In the genomic region with DNA sequence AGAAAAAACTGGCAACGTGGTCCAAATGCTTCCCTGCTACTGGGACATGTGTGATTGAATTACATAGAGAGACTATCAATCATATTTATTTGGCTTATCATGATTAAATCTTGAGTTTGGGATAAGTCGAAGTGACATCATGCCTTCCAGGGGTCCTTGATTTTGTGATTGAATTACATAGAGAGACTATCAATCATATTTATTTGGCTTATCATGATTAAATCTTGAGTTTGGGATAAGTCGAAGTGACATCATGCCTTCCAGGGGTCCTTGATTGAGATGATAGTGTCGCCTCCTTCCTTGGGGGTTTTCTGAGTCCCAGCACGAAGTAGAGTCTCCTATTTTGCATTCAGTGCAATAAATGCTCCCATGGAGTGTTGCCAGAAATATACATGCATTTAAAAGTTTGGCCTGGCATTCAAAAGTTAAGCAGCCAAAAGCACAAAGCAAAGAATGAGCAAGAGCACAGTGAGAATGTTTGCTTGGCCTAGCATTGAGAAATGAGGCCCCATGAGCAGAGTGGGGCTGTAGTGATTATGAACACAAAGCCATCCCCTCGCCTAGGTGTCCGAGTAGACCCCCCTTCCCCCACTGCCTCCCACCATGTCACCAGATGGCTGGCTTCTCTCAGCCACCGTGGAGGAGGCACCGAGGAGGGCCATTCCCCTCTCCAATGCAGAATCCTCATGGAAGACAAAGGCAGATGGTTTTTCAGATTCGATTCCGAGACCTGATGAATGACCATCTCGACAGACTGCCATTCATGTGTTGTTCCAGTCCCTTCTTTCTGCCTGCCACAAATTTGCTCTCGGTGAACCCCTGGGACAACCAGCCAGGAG, we compare ENCODE assay signal across 15 cellular contexts.
"Had no signal": no experiment of that assay in that cellular context is flagged by ENCODE, and none has a peak within 500 bp of the region (broad histone marks: within the 10 kb centered on the region; RNA-seq: fewer than 3 reads in every experiment).

No MANE protein-coding gene starts in this region.

- H3K4me1 ChIP-seq: gastrocnemius medialis, thyroid gland, uterus had no signal

- ATAC-seq: stimulated activated memory B cell treated with anti-CD40 and anti-IgM and Interleukin-4, amounts not matched to agents 10 μg/mL and 1 μg/mL and 100 μg/mL, for 72 hours had no signal

- H3K27me3 ChIP-seq: gastrocnemius medialis, neutrophil, thyroid gland, uterus had no signal

- H3K9me3 ChIP-seq: gastrocnemius medialis, thyroid gland, uterus had no signal

- H3K27ac ChIP-seq: coronary artery, gastrocnemius medialis, neutrophil, thyroid gland, uterus had no signal

- H3K4me3 ChIP-seq: coronary artery, gastrocnemius medialis, thyroid gland, uterus had no signal

- H3K36me3 ChIP-seq: gastrocnemius medialis, neutrophil, thyroid gland, uterus had no signal

- DNase-seq: activated CD4-positive, alpha-beta T cell treated with anti-CD3 and anti-CD28 coated beads, Interleukin-2, amount 10 ng/mL, durations not matched to agents 7 days and 5 days; activated CD8-positive, alpha-beta memory T cell treated with anti-CD3 and anti-CD28 coated beads, Interleukin-2, amount 50 U/mL, for 48 hours; activated gamma-delta T cell treated with Interleukin-2 at 50 U/mL for 16 hours; activated naive CD8-positive, alpha-beta T cell treated with anti-CD3 and anti-CD28 coated beads, Interleukin-2, amount 10 ng/mL, durations not matched to agents 7 days and 5 days; effector CD4-positive, alpha-beta T cell; naive B cell; posterior cingulate gyrus; retina; stimulated activated CD4-positive, alpha-beta T cell treated with anti-CD3 and anti-CD28 coated beads, Interleukin-2, amount 100 ng/mL, for 48 hours; thyroid gland had no signal
